ENCODE assay signal across 18 cellular contexts in genomic region chr6:137856138-137856898, GRCh38.
"Had no signal": no experiment of that assay in that cellular context is flagged by ENCODE, and none has a peak within 500 bp of the region (broad histone marks: within the 10 kb centered on the region; RNA-seq: fewer than 3 reads in every experiment).

No MANE protein-coding gene starts in this region.

- H3K36me3 ChIP-seq: ascending aorta, breast epithelium, gastrocnemius medialis, heart right ventricle, stomach, upper lobe of left lung had no signal

- H3K27ac ChIP-seq: ascending aorta, breast epithelium, epithelial cell of prostate, gastrocnemius medialis, heart right ventricle, psoas muscle, stomach, testis, upper lobe of left lung had no signal

- H3K9me3 ChIP-seq: ascending aorta, breast epithelium, gastrocnemius medialis, heart right ventricle, psoas muscle, stomach, testis, upper lobe of left lung had no signal

- ATAC-seq: gastrocnemius medialis, heart right ventricle, psoas muscle, sciatic nerve had no signal

- DNase-seq: activated CD4-positive, alpha-beta T cell treated with anti-CD3 and anti-CD28 coated beads, Interleukin-2, amount 10 ng/mL, durations not matched to agents 24 days and 14 days; activated CD4-positive, CD25-positive, alpha-beta regulatory T cell; activated CD8-positive, alpha-beta memory T cell treated with anti-CD3 and anti-CD28 coated beads for 24 hours; activated naive CD4-positive, alpha-beta T cell treated with anti-CD3 and anti-CD28 coated beads for 36 hours; cerebellar nuclear complex; effector memory CD4-positive, alpha-beta T cell; gastrocnemius medialis; heart right ventricle; islet precursor cell; psoas muscle; stomach; testis; upper lobe of left lung had no signal

- H3K4me1 ChIP-seq: ascending aorta, breast epithelium, gastrocnemius medialis, heart right ventricle, psoas muscle, upper lobe of left lung had no signal

- H3K4me3 ChIP-seq: ascending aorta, breast epithelium, gastrocnemius medialis, heart right ventricle, lung, psoas muscle, stomach, testis, upper lobe of left lung had no signal

- H3K27me3 ChIP-seq: ascending aorta, breast epithelium, gastrocnemius medialis, heart right ventricle, stomach, testis, upper lobe of left lung had no signal
